In the genomic region with DNA sequence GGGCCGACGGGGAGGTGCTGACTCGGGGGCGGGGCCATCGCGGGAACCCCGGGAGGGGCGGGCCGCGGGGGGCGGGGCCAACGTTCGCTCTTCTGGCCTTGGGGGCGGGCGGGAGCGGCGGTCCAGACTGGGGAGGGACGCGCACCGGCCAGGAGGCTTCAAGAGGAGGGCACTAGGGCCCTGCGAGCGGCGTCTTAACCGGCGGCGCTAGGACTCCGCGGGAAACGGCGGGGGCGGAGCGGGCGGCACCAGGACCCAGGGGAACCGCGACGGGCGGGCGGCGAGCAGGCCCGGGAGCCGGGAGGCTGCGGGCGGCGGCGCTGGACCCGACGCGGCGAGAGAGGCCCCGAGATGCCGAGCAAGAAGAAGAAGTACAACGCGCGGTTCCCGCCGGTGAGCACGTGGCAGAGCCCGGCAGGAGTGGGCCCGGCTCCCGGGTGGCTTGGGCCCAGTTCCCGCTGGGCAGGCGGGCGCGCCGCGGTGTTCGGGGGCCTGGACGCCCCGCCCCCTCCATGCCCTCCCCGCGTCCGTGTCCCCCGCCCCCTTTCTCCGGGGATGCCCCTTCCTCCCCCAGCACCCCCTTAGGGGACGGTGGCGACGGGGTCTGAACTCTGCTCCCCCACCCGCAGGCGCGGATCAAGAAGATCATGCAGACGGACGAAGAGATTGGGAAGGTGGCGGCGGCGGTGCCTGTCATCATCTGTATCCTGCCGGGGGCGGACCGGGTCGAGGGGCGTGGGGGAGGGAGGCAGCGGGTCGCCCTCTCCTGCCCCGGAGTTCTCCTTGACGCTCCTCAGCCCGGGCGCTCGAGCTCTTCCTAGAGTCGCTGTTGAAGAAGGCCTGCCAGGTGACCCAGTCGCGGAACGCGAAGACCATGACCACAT, we compare ENCODE assay signal across 8 cellular contexts. TPM values are rescaled to one million over a fixed set of nuclear protein-coding genes. Genes with fewer than 3 reads are reported as not detected.
DNase-seq lines count a peak whose midpoint lies in the region; ATAC-seq and TF ChIP-seq lines count a peak whose summit lies in the region.

A gene with protein sequence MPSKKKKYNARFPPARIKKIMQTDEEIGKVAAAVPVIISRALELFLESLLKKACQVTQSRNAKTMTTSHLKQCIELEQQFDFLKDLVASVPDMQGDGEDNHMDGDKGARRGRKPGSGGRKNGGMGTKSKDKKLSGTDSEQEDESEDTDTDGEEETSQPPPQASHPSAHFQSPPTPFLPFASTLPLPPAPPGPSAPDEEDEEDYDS (plus strand): TSS at position 276 of the 884 bp plus-strand sequence. CDS start 76 bp downstream, at position 352.

- H3K36me3 Mint-ChIP-seq in CD8-positive, alpha-beta T cell: peaks cover 37% of the 10 kb centered on the region

- H3K9me3 ChIP-seq in CD8-positive, alpha-beta T cell (ENCODE audit: low read length): no peaks in the 10 kb centered on the region

- POLR2A ChIA-PET in CD8-positive, alpha-beta T cell (lab: Charles Lee): interaction anchor here (0.8 to 3.8 kb wide), 11 partner anchors 9 to 1141 kb away, joined by 3 to 60 read pairs (median 5); a partner anchor contains a TSS
- POLR2A ChIA-PET in activated CD8-positive, alpha-beta memory T cell treated with anti-CD3 and anti-CD28 coated beads for 36 hours (lab: Charles Lee): interaction anchor here (1.0 kb wide), 1 partner anchor 29 kb away, joined by 4 read pairs; a partner anchor contains a TSS

- intact Hi-C loops in CD8-positive, alpha-beta T cell (cut with DNase I, micrococcal nuclease): loop anchor here (1.0 to 2.0 kb wide), 13 partner anchors 9 to 304 kb away; a partner anchor contains a TSS

- H3K4me3 Mint-ChIP-seq in CD8-positive, alpha-beta T cell: peak within 1 kb of the TSS; percentile 91

- H3K9me3 Mint-ChIP-seq in CD8-positive, alpha-beta T cell: no peaks in the 10 kb centered on the region

- H3K4me1 Mint-ChIP-seq in CD8-positive, alpha-beta T cell (ENCODE audit: low read depth): peaks cover 51% of the 10 kb centered on the region

- ATAC-seq in CD8-positive, alpha-beta T cell: peak; percentile 89
- ATAC-seq in GM21360 (IDR thresholded peaks at IDR 0.05; ENCODE audit: unreplicated experiment): peak; percentile 80

- H3K4me3 ChIP-seq in CD8-positive, alpha-beta T cell (ENCODE audit: low read depth, low read length): peak within 1 kb of the TSS; percentile 94

- TF ChIP-seq CTCF in CD8-positive, alpha-beta T cell (IDR thresholded peaks at IDR 0.05): no peak

- H3K27ac ChIP-seq in CD8-positive, alpha-beta T cell (ENCODE audit: low read depth, low read length): peak within 1 kb of the TSS; percentile 79

- peak; percentile 98 to 100 (median 99) for DNase-seq in CD8-positive, alpha-beta T cell
- DNase-seq in HT1080 (ENCODE audit: low read depth): peak; percentile 95
- DNase-seq in NOMO-1 (lab: John Stamatoyannopoulos, UW; ENCODE audit: unreplicated experiment in 2 of 2): peak; percentile 95 to 99
- peak; percentile 96 for DNase-seq in effector CD8-positive, alpha-beta T cell (lab: John Stamatoyannopoulos, UW)
- peak; percentile 99 for DNase-seq in lung microvascular endothelial cell (ENCODE audit: low read depth in 2 of 2)
- peak; percentile 99 for DNase-seq in stimulated activated CD4-positive, alpha-beta T cell treated with anti-CD3 and anti-CD28 coated beads, TNF-alpha, amount 100 ng/mL, for 4 hours (ENCODE audit: low read depth in 3 of 3)

- peak within 1 kb of the TSS; percentile 93 for H3K27ac Mint-ChIP-seq in CD8-positive, alpha-beta T cell

- CTCF ChIA-PET in CD8-positive, alpha-beta T cell (lab: Charles Lee): interaction anchor here (0.6 to 5.2 kb wide), 4 partner anchors 28 to 215 kb away, joined by 3 to 44 read pairs (median 6); a partner anchor contains a TSS
- CTCF ChIA-PET in activated CD8-positive, alpha-beta memory T cell treated with anti-CD3 and anti-CD28 coated beads for 36 hours (lab: Charles Lee): interaction anchor here (0.6 to 1.1 kb wide), 2 partner anchors 18 to 832 kb away, joined by 3 to 4 read pairs; no protein-coding TSS in a partner anchor

- no peaks in the 10 kb centered on the region for H3K27me3 ChIP-seq in CD8-positive, alpha-beta T cell (ENCODE audit: insufficient read depth, low read length)

- H3K27me3 Mint-ChIP-seq in CD8-positive, alpha-beta T cell (ENCODE audit: low read depth): no peaks in the 10 kb centered on the region

- peaks cover 11% of the 10 kb centered on the region for H3K36me3 ChIP-seq in CD8-positive, alpha-beta T cell (ENCODE audit: insufficient read depth, low read length)

- peaks cover 41% of the 10 kb centered on the region for H3K4me1 ChIP-seq in CD8-positive, alpha-beta T cell (ENCODE audit: insufficient read depth, low read length)

RNA-seq across cellular contexts. Expression of the gene that starts here (rescaled TPM):
- total RNA-seq in CD8-positive, alpha-beta T cell: 10 to 100 TPM; 62.2 to 63.1 TPM
- 355 and 356 TPM in 2 replicates for total RNA-seq in HT1080 (2014; rRNA removed; shearing (Covaris generic))
- 241 and 261 TPM in 2 replicates for polyA plus RNA-seq in HT1080 (2015; cell fraction: cytosol; rRNA removed)
- polyA plus RNA-seq in HT1080 (2015; cell fraction: nucleus; rRNA removed): 209 and 260 TPM in 2 replicates
- 100 to 1,000 TPM in 1 of 2 experiments, 10 to 100 TPM in 1; 99.6 to 102 TPM for total RNA-seq in activated CD8-positive, alpha-beta memory T cell treated with anti-CD3 and anti-CD28 coated beads for 36 hours
- 91.1 and 103 TPM in 2 replicates for total RNA-seq in lung microvascular endothelial cell

Comparison
In these comparisons a context has a peak if more than half of its experiments do, and no peak if none do; other contexts are left out.
1. Peak in every context shown above with its lines: DNase-seq, ATAC-seq, H3K4me3 ChIP-seq and H3K27ac ChIP-seq.